19 cellular contexts compared by ENCODE assay signal in genomic region chr12:74896186-74896585, GRCh38.
"Had no signal": no experiment of that assay in that cellular context is flagged by ENCODE, and none has a peak within 500 bp of the region (broad histone marks: within the 10 kb centered on the region; RNA-seq: fewer than 3 reads in every experiment).

No MANE protein-coding gene starts in this region.

- ATAC-seq: activated T-cell treated with anti-CD3 and anti-CD28 coated beads, Interleukin-2, amount 50 U/mL, for 72 hours; effector memory CD8-positive, alpha-beta T cell; left lobe of liver; sciatic nerve; stimulated activated memory B cell treated with anti-CD40 and anti-IgM and Interleukin-4, amounts not matched to agents 10 μg/mL and 1 μg/mL and 100 μg/mL, for 72 hours had no signal

- DNase-seq: activated CD4-positive, alpha-beta memory T cell treated with anti-CD3 and anti-CD28 coated beads for 36 hours; activated CD4-positive, alpha-beta T cell treated with anti-CD3 and anti-CD28 coated beads for 1 hour; activated naive CD8-positive, alpha-beta T cell treated with anti-CD3 and anti-CD28 coated beads, Interleukin-2, amount 10 ng/mL, durations not matched to agents 7 days and 5 days; activated T-cell treated with anti-CD3 and anti-CD28 coated beads, Interleukin-2, amount 50 U/mL, for 72 hours; effector memory CD8-positive, alpha-beta T cell; erythroblast; hypothalamus; mesenchymal stem cell; occipital lobe; spleen; stimulated activated CD4-positive, alpha-beta T cell treated with anti-CD3 and anti-CD28 coated beads, Interleukin-1b, Interleukin-23, amount 100 ng/mL, for 48 hours had no signal

- H3K36me3 Mint-ChIP-seq: activated CD4-positive, alpha-beta memory T cell treated with anti-CD3 and anti-CD28 coated beads for 36 hours; activated naive CD8-positive, alpha-beta T cell treated with anti-CD3 and anti-CD28 coated beads, Interleukin-2, amount 10 ng/mL, durations not matched to agents 7 days and 5 days; stimulated activated memory B cell treated with anti-CD40 and anti-IgM and Interleukin-4, amounts not matched to agents 10 μg/mL and 1 μg/mL and 100 μg/mL, for 72 hours had no signal

- H3K27ac Mint-ChIP-seq: activated CD4-positive, alpha-beta memory T cell treated with anti-CD3 and anti-CD28 coated beads for 36 hours; activated naive CD8-positive, alpha-beta T cell treated with anti-CD3 and anti-CD28 coated beads, Interleukin-2, amount 10 ng/mL, durations not matched to agents 7 days and 5 days; activated T-cell treated with anti-CD3 and anti-CD28 coated beads, Interleukin-2, amount 50 U/mL, for 72 hours; effector memory CD8-positive, alpha-beta T cell; nephron; stimulated activated memory B cell treated with anti-CD40 and anti-IgM and Interleukin-4, amounts not matched to agents 10 μg/mL and 1 μg/mL and 100 μg/mL, for 72 hours had no signal

- H3K4me3 Mint-ChIP-seq: activated CD4-positive, alpha-beta memory T cell treated with anti-CD3 and anti-CD28 coated beads for 36 hours; activated naive CD8-positive, alpha-beta T cell treated with anti-CD3 and anti-CD28 coated beads, Interleukin-2, amount 10 ng/mL, durations not matched to agents 7 days and 5 days; activated T-cell treated with anti-CD3 and anti-CD28 coated beads, Interleukin-2, amount 50 U/mL, for 72 hours; effector memory CD8-positive, alpha-beta T cell; nephron; stimulated activated memory B cell treated with anti-CD40 and anti-IgM and Interleukin-4, amounts not matched to agents 10 μg/mL and 1 μg/mL and 100 μg/mL, for 72 hours had no signal

- H3K27ac ChIP-seq: ascending aorta, prostate gland, spleen, tibial nerve, vagina had no signal

- H3K9me3 ChIP-seq: ascending aorta, prostate gland, spleen, tibial nerve, vagina had no signal

- H3K4me1 ChIP-seq: ascending aorta, prostate gland, spleen, tibial nerve, vagina had no signal

- H3K4me1 Mint-ChIP-seq: stimulated activated memory B cell treated with anti-CD40 and anti-IgM and Interleukin-4, amounts not matched to agents 10 μg/mL and 1 μg/mL and 100 μg/mL, for 72 hours had no signal

- H3K4me3 ChIP-seq: ascending aorta, prostate gland, spleen, tibial nerve, vagina had no signal

- H3K27me3 ChIP-seq: ascending aorta, spleen, tibial nerve, vagina had no signal

- H3K27me3 Mint-ChIP-seq: activated CD4-positive, alpha-beta memory T cell treated with anti-CD3 and anti-CD28 coated beads for 36 hours; activated naive CD8-positive, alpha-beta T cell treated with anti-CD3 and anti-CD28 coated beads, Interleukin-2, amount 10 ng/mL, durations not matched to agents 7 days and 5 days; effector memory CD8-positive, alpha-beta T cell; stimulated activated memory B cell treated with anti-CD40 and anti-IgM and Interleukin-4, amounts not matched to agents 10 μg/mL and 1 μg/mL and 100 μg/mL, for 72 hours had no signal

- H3K9me3 Mint-ChIP-seq: activated CD4-positive, alpha-beta memory T cell treated with anti-CD3 and anti-CD28 coated beads for 36 hours; effector memory CD8-positive, alpha-beta T cell; nephron had no signal

- H3K36me3 ChIP-seq: ascending aorta, prostate gland, spleen, tibial nerve, vagina had no signal
